1 cellular context compared by ENCODE assay signal in genomic region chr3:113531826-113532697, GRCh38.
TF ChIP-seq lines count a peak whose summit lies in the region.

SIDT1 (plus strand) TSS chr3:113532555; CDS start chr3:113533022, 467 bp downstream.

TF ChIP-seq in WTC11, 78 proteins besides CTCF, POLR2A, EP300 and RAD21 (continued from another document):
- no peak for TF ChIP-seq AR (CRISPR knock-in tag; IDR thresholded peaks at IDR 0.05)
- TF ChIP-seq, protein P1, sequence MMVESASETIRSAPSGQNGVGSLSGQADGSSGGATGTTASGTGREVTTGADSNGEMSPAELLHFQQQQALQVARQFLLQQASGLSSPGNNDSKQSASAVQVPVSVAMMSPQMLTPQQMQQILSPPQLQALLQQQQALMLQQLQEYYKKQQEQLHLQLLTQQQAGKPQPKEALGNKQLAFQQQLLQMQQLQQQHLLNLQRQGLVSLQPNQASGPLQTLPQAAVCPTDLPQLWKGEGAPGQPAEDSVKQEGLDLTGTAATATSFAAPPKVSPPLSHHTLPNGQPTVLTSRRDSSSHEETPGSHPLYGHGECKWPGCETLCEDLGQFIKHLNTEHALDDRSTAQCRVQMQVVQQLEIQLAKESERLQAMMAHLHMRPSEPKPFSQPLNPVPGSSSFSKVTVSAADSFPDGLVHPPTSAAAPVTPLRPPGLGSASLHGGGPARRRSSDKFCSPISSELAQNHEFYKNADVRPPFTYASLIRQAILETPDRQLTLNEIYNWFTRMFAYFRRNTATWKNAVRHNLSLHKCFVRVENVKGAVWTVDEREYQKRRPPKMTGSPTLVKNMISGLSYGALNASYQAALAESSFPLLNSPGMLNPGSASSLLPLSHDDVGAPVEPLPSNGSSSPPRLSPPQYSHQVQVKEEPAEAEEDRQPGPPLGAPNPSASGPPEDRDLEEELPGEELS (CRISPR knock-in tag; IDR thresholded peaks at IDR 0.05) = no peak
- TF ChIP-seq FOXP1 (CRISPR knock-in tag; IDR thresholded peaks at IDR 0.05; ENCODE audit: borderline replicate concordance) = no peak
- TF ChIP-seq HMGA2 (CRISPR knock-in tag; IDR thresholded peaks at IDR 0.05) = no peak
- no peak for TF ChIP-seq ZNF121 (CRISPR knock-in tag; IDR thresholded peaks at IDR 0.05)
- TF ChIP-seq IRF2 (CRISPR knock-in tag; IDR thresholded peaks at IDR 0.05; ENCODE audit: borderline replicate concordance, low read depth) = no peak
- TF ChIP-seq ZNF138 (CRISPR knock-in tag; conservative IDR thresholded peaks at IDR 0.05) = no peak
- no peak for TF ChIP-seq ETV6 (CRISPR knock-in tag; IDR thresholded peaks at IDR 0.05)
- TF ChIP-seq ZSCAN18 (CRISPR knock-in tag; IDR thresholded peaks at IDR 0.05) = no peak
